In genomic region chr5:45696206-45696836, GRCh38 we compare ENCODE assay signal across 8 cellular contexts. TPM values are rescaled to one million over a fixed set of nuclear protein-coding genes. Genes with fewer than 3 reads are reported as not detected.
DNase-seq lines count a peak whose midpoint lies in the region; ATAC-seq lines count a peak whose summit lies in the region.

HCN1 (minus strand) TSS chr5:45696380.

- ATAC-seq in HG03442 (IDR thresholded peaks at IDR 0.05; ENCODE audit: unreplicated experiment): peak; percentile 94
- ATAC-seq in HG03280 (IDR thresholded peaks at IDR 0.05; ENCODE audit: unreplicated experiment): no peak

- DNase-seq in activated effector memory CD4-positive, alpha-beta T cell treated with anti-CD3 and anti-CD28 coated beads, Interleukin-2, amount 50 U/mL, for 16 hours: peak; percentile 63
- no peak for DNase-seq in activated effector memory CD4-positive, alpha-beta T cell treated with Interleukin-2 at 50 U/mL for 16 hours
- DNase-seq in SK-N-DZ (ENCODE audit: low spot score) (peak; percentile 75), dermis blood vessel endothelial cell (peak; percentile 84), left kidney (ENCODE audit: low read depth, low spot score) (peak; percentile 95)
- DNase-seq in stimulated activated CD4-positive, alpha-beta T cell treated with anti-CD3 and anti-CD28 coated beads, Interleukin-2, amount 100 ng/mL, for 48 hours: peak; percentile 32 to 44

RNA-seq across cellular contexts. Expression of gene HCN1, which starts in this region (rescaled TPM):
- polyA plus RNA-seq in SK-N-DZ (2014; cell fraction: cytosol; rRNA removed): not detected in 2 replicates
- not detected in 2 replicates for polyA plus RNA-seq in SK-N-DZ (2014; cell fraction: nucleus; rRNA removed)
- not detected in 2 replicates for total RNA-seq in dermis blood vessel endothelial cell

Comparison
In these comparisons a context has a peak if more than half of its experiments do, and no peak if none do; other contexts are left out.
1. Peak in DNase-seq in dermis blood vessel endothelial cell; RNA of the gene not detected or under 1 TPM.